In the genomic region with DNA sequence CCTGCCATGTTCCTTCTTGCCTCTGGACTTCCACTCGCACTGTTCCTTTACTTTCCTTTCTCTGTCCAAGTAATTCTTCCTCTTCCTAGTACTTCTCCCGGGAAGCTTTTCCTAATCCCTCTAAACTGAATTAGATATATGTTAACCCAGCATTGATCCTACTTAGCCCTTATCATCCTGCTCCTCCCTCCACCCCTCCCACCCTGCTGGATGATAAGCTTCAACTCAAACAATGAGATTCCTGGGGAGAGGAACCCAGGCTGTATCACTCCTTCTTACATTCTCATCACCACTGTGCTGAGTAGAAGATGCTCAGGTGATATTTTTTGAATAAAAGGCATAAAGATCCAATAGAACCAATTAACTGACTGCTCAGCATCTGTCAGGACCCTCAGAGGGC, we compare ENCODE assay signal across 25 cellular contexts.
"Had no signal": no experiment of that assay in that cellular context is flagged by ENCODE, and none has a peak within 500 bp of the region (broad histone marks: within the 10 kb centered on the region; RNA-seq: fewer than 3 reads in every experiment).

No MANE protein-coding gene starts in this region.

- DNase-seq: activated B cell treated with CpG ODN at 0.5 μM for 24 hours; activated CD4-positive, alpha-beta T cell treated with anti-CD3 and anti-CD28 coated beads for 4 hours; activated CD8-positive, alpha-beta T cell treated with anti-CD3 and anti-CD28 coated beads for 36 hours; activated naive CD4-positive, alpha-beta T cell treated with anti-CD3 and anti-CD28 coated beads for 36 hours; activated naive CD8-positive, alpha-beta T cell treated with anti-CD3 and anti-CD28 coated beads, Interleukin-2, amount 50 U/mL, for 24 hours; activated T-cell treated with anti-CD3 and anti-CD28 coated beads, Interleukin-2, amount 50 U/mL, for 1 hour; anterior cingulate cortex; central memory CD4-positive, alpha-beta T cell; dorsolateral prefrontal cortex; foreskin keratinocyte; head of caudate nucleus; left ventricle myocardium superior; mucosa of descending colon; naive thymus-derived CD4-positive, alpha-beta T cell; ovary; psoas muscle; right cardiac atrium; stimulated activated CD4-positive, alpha-beta T cell treated with anti-CD3 and anti-CD28 coated beads, Interleukin-4, amount 100 ng/mL, for 24 hours; stimulated activated naive B cell treated with anti-CD40 and anti-IgM and Interleukin-4, amounts not matched to agents 10 μg/mL and 1 μg/mL and 100 μg/mL, for 72 hours; thyroid gland had no signal

- H3K27ac Mint-ChIP-seq: activated B cell treated with CpG ODN at 0.5 μM for 24 hours; activated CD8-positive, alpha-beta T cell treated with anti-CD3 and anti-CD28 coated beads for 36 hours; activated naive CD4-positive, alpha-beta T cell treated with anti-CD3 and anti-CD28 coated beads for 36 hours; activated naive CD8-positive, alpha-beta T cell treated with anti-CD3 and anti-CD28 coated beads, Interleukin-2, amount 50 U/mL, for 24 hours; activated T-helper 17 cell treated with anti-CD3 and anti-CD28 coated beads, Interleukin-2, amount 50 U/mL, for 72 hours; memory B cell had no signal

- H3K27ac ChIP-seq: dorsolateral prefrontal cortex, foreskin keratinocyte, ovary, psoas muscle, thyroid gland had no signal

- H3K4me3 ChIP-seq: dorsolateral prefrontal cortex, mucosa of descending colon, ovary, psoas muscle, smooth muscle cell, thyroid gland had no signal

- H3K4me3 Mint-ChIP-seq: activated B cell treated with CpG ODN at 0.5 μM for 24 hours; activated CD8-positive, alpha-beta T cell treated with anti-CD3 and anti-CD28 coated beads for 36 hours; activated naive CD4-positive, alpha-beta T cell treated with anti-CD3 and anti-CD28 coated beads for 36 hours; activated naive CD8-positive, alpha-beta T cell treated with anti-CD3 and anti-CD28 coated beads, Interleukin-2, amount 50 U/mL, for 24 hours; activated T-helper 17 cell treated with anti-CD3 and anti-CD28 coated beads, Interleukin-2, amount 50 U/mL, for 72 hours; brain; memory B cell; naive thymus-derived CD4-positive, alpha-beta T cell; stimulated activated naive B cell treated with anti-CD40 and anti-IgM and Interleukin-4, amounts not matched to agents 10 μg/mL and 1 μg/mL and 100 μg/mL, for 72 hours had no signal

- H3K9me3 ChIP-seq: mucosa of descending colon, ovary, psoas muscle, thyroid gland had no signal

- FAIRE-seq: colon had no signal

- H3K36me3 ChIP-seq: ovary had no signal

- H3K4me1 Mint-ChIP-seq: activated B cell treated with CpG ODN at 0.5 μM for 24 hours; activated naive CD8-positive, alpha-beta T cell treated with anti-CD3 and anti-CD28 coated beads, Interleukin-2, amount 50 U/mL, for 24 hours; brain; memory B cell; stimulated activated naive B cell treated with anti-CD40 and anti-IgM and Interleukin-4, amounts not matched to agents 10 μg/mL and 1 μg/mL and 100 μg/mL, for 72 hours had no signal

- ATAC-seq: activated CD8-positive, alpha-beta T cell treated with anti-CD3 and anti-CD28 coated beads for 36 hours; activated naive CD8-positive, alpha-beta T cell treated with anti-CD3 and anti-CD28 coated beads, Interleukin-2, amount 50 U/mL, for 24 hours; activated T-helper 17 cell treated with anti-CD3 and anti-CD28 coated beads, Interleukin-2, amount 50 U/mL, for 72 hours; foreskin keratinocyte; left ventricle myocardium superior; mucosa of descending colon; naive thymus-derived CD4-positive, alpha-beta T cell; psoas muscle; right cardiac atrium; stimulated activated naive B cell treated with anti-CD40 and anti-IgM and Interleukin-4, amounts not matched to agents 10 μg/mL and 1 μg/mL and 100 μg/mL, for 72 hours had no signal

- H3K27me3 Mint-ChIP-seq: activated B cell treated with CpG ODN at 0.5 μM for 24 hours; activated CD8-positive, alpha-beta T cell treated with anti-CD3 and anti-CD28 coated beads for 36 hours; activated naive CD8-positive, alpha-beta T cell treated with anti-CD3 and anti-CD28 coated beads, Interleukin-2, amount 50 U/mL, for 24 hours; activated T-helper 17 cell treated with anti-CD3 and anti-CD28 coated beads, Interleukin-2, amount 50 U/mL, for 72 hours; brain; memory B cell; naive thymus-derived CD4-positive, alpha-beta T cell; stimulated activated naive B cell treated with anti-CD40 and anti-IgM and Interleukin-4, amounts not matched to agents 10 μg/mL and 1 μg/mL and 100 μg/mL, for 72 hours had no signal

- H3K4me1 ChIP-seq: psoas muscle had no signal

- H3K9me3 Mint-ChIP-seq: activated B cell treated with CpG ODN at 0.5 μM for 24 hours; activated CD8-positive, alpha-beta T cell treated with anti-CD3 and anti-CD28 coated beads for 36 hours; activated naive CD4-positive, alpha-beta T cell treated with anti-CD3 and anti-CD28 coated beads for 36 hours; activated naive CD8-positive, alpha-beta T cell treated with anti-CD3 and anti-CD28 coated beads, Interleukin-2, amount 50 U/mL, for 24 hours; activated T-helper 17 cell treated with anti-CD3 and anti-CD28 coated beads, Interleukin-2, amount 50 U/mL, for 72 hours; brain had no signal

- H3K27me3 ChIP-seq: dorsolateral prefrontal cortex, foreskin keratinocyte, ovary, thyroid gland had no signal
